ENCODE assay signal across 8 cellular contexts in the genomic region with DNA sequence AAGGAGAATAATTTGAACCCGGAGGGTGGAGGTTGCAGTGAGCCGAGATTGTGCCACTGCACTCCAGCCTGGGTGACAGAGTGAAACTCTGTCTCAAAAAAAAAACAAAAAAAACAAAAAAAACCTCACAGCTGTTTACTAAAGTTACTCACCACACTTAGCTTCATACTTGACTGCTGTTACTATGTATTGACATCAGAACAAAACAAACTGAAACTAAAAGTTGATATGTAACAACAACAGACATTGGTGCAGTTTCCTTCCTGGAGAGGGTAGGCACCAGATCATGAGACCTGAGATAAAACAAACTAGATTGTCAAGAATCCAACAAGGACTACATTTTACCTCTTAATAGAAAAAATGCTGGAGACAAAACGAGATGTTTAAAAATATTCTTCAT. TPM values are rescaled to one million over a fixed set of nuclear protein-coding genes. Genes with fewer than 3 reads are reported as not detected.
DNase-seq lines count a peak whose midpoint lies in the region; ATAC-seq, FAIRE-seq and TF ChIP-seq lines count a peak whose summit lies in the region.
"Not testable (repeated sequence)": the region's sequence is repeated elsewhere in the genome, so short reads cannot be mapped to it uniquely, and the experiment has no call there.

No MANE protein-coding gene starts in this region.

- peaks cover 10% of the 10 kb centered on the region for H3K4me1 Mint-ChIP-seq in activated T-helper 1 cell treated with anti-CD3 and anti-CD28 coated beads, Interleukin-12 subunit alpha, Interleukin-12 subunit beta, Interleukin-2, Interleukin-4 antibody, amounts not matched to agents 30 ng/mL and 10 ng/mL and 1 ng/mL, durations not matched to agents 14 hours and 24 hours and 36 hours (ENCODE audit: low read depth)

- not testable (repeated sequence) for FAIRE-seq in small intestine (lab: Jason Lieb, UNC)

- not testable (repeated sequence) for TF ChIP-seq CTCF in fibroblast of pulmonary artery (IDR thresholded peaks at IDR 0.05; ENCODE audit: low read length, missing control alignments)

- not testable (repeated sequence) for H3K27ac ChIP-seq in small intestine (ENCODE audit: low read depth in 1 of 2, low read length in 1 of 2)

- 43 to 60% (median 50%) methylated on average over 3 of the region's 3 CpGs for WGBS in small intestine, 3 donors

- not testable (repeated sequence) for H3K27me3 ChIP-seq in small intestine (ENCODE audit: control insufficient read depth in 2 of 2, insufficient read depth in 2 of 2, low read length in 2 of 2)

- not testable (repeated sequence) for H3K4me1 ChIP-seq in small intestine (ENCODE audit: control insufficient read depth in 2 of 2, insufficient read depth in 1 of 2, low read depth in 1 of 2, low read length in 1 of 2)

- peak overlapping the region; percentile 13 for H3K4me3 Mint-ChIP-seq in activated T-helper 1 cell treated with anti-CD3 and anti-CD28 coated beads, Interleukin-12 subunit alpha, Interleukin-12 subunit beta, Interleukin-2, Interleukin-4 antibody, amounts not matched to agents 30 ng/mL and 10 ng/mL and 1 ng/mL, durations not matched to agents 14 hours and 24 hours and 36 hours

- H3K9me3 Mint-ChIP-seq in activated T-helper 1 cell treated with anti-CD3 and anti-CD28 coated beads, Interleukin-12 subunit alpha, Interleukin-12 subunit beta, Interleukin-2, Interleukin-4 antibody, amounts not matched to agents 30 ng/mL and 10 ng/mL and 1 ng/mL, durations not matched to agents 14 hours and 24 hours and 36 hours = not testable (repeated sequence)

- peak; percentile 98 for ATAC-seq in GM18907 (IDR thresholded peaks at IDR 0.05; ENCODE audit: unreplicated experiment)
- ATAC-seq in GM21576 (IDR thresholded peaks at IDR 0.05; ENCODE audit: unreplicated experiment) = peak; percentile 97
- ATAC-seq in HG03045 (IDR thresholded peaks at IDR 0.05; ENCODE audit: unreplicated experiment) = peak; percentile 92

- not testable (repeated sequence) for H3K9me3 ChIP-seq in small intestine (ENCODE audit: control insufficient read depth, low read depth)

- peak overlapping the region; percentile 82 for H3K27ac Mint-ChIP-seq in activated T-helper 1 cell treated with anti-CD3 and anti-CD28 coated beads, Interleukin-12 subunit alpha, Interleukin-12 subunit beta, Interleukin-2, Interleukin-4 antibody, amounts not matched to agents 30 ng/mL and 10 ng/mL and 1 ng/mL, durations not matched to agents 14 hours and 24 hours and 36 hours

- not testable (repeated sequence) for H3K27me3 Mint-ChIP-seq in activated T-helper 1 cell treated with anti-CD3 and anti-CD28 coated beads, Interleukin-12 subunit alpha, Interleukin-12 subunit beta, Interleukin-2, Interleukin-4 antibody, amounts not matched to agents 30 ng/mL and 10 ng/mL and 1 ng/mL, durations not matched to agents 14 hours and 24 hours and 36 hours (ENCODE audit: insufficient read depth)

- DNase-seq in DMS53 (lab: John Stamatoyannopoulos, UW) = peak; percentile 83
- DNase-seq in Jurkat, Clone E6-1 (ENCODE audit: low read depth, low spot score) = peak; percentile 19
- DNase-seq in activated T-helper 1 cell treated with anti-CD3 and anti-CD28 coated beads, Interleukin-12 subunit alpha, Interleukin-12 subunit beta, Interleukin-2, Interleukin-4 antibody, amounts not matched to agents 30 ng/mL and 10 ng/mL and 1 ng/mL, durations not matched to agents 14 hours and 24 hours and 36 hours (ENCODE audit: low spot score) = peak; percentile 0
- peak; percentile 41 for DNase-seq in fibroblast of pulmonary artery (ENCODE audit: low read depth)
- peak; percentile 17 for DNase-seq in small intestine

- not testable (repeated sequence) for H3K36me3 Mint-ChIP-seq in activated T-helper 1 cell treated with anti-CD3 and anti-CD28 coated beads, Interleukin-12 subunit alpha, Interleukin-12 subunit beta, Interleukin-2, Interleukin-4 antibody, amounts not matched to agents 30 ng/mL and 10 ng/mL and 1 ng/mL, durations not matched to agents 14 hours and 24 hours and 36 hours (ENCODE audit: low read depth)

- H3K4me3 ChIP-seq in Jurkat, Clone E6-1 (ENCODE audit: low read length); fibroblast of pulmonary artery (replicated peaks; ENCODE audit: low read depth, low read length); small intestine (ENCODE audit: low read depth in 1 of 2, low read length in 2 of 2): not testable (repeated sequence)

- H3K36me3 ChIP-seq in small intestine (ENCODE audit: control insufficient read depth in 2 of 2, insufficient read depth in 2 of 2, low read length in 2 of 2) = not testable (repeated sequence)

- intact Hi-C loops in activated T-helper 1 cell treated with anti-CD3 and anti-CD28 coated beads, Interleukin-12 subunit alpha, Interleukin-12 subunit beta, Interleukin-2, Interleukin-4 antibody, amounts not matched to agents 30 ng/mL and 10 ng/mL and 1 ng/mL, durations not matched to agents 14 hours and 24 hours and 36 hours (cut with micrococcal nuclease) = loop anchor here (1.0 to 2.0 kb wide), 3 partner anchors 30 to 49 kb away; a partner anchor contains a TSS

RNA-seq across cellular contexts. Expression of a gene that starts 30.3 kb away (rescaled TPM):
- polyA plus RNA-seq in Jurkat, Clone E6-1 (2012; ENCODE audit: insufficient read depth, insufficient read length) = 3,399 TPM
- total RNA-seq in activated T-helper 1 cell treated with anti-CD3 and anti-CD28 coated beads, Interleukin-12 subunit alpha, Interleukin-12 subunit beta, Interleukin-2, Interleukin-4 antibody, amounts not matched to agents 30 ng/mL and 10 ng/mL and 1 ng/mL, durations not matched to agents 14 hours and 24 hours and 36 hours = 1,853 and 1,912 TPM in 2 replicates
- 1,000 to 10,000 TPM; 3,763 to 8,743 (median 6,656) TPM for polyA plus RNA-seq in small intestine

RNA-seq across cellular contexts. Expression of a gene that starts 31.1 kb away (rescaled TPM):
- polyA plus RNA-seq in Jurkat, Clone E6-1 (2012; ENCODE audit: insufficient read depth, insufficient read length) = 28.8 TPM
- 11.0 and 13.0 TPM in 2 replicates for total RNA-seq in activated T-helper 1 cell treated with anti-CD3 and anti-CD28 coated beads, Interleukin-12 subunit alpha, Interleukin-12 subunit beta, Interleukin-2, Interleukin-4 antibody, amounts not matched to agents 30 ng/mL and 10 ng/mL and 1 ng/mL, durations not matched to agents 14 hours and 24 hours and 36 hours
- polyA plus RNA-seq in small intestine = 10 to 100 TPM; 13.0 to 22.1 (median 16.2) TPM

RNA-seq across cellular contexts. Expression of a gene that starts 49.8 kb away (rescaled TPM):
- 23.6 TPM for polyA plus RNA-seq in Jurkat, Clone E6-1 (2012; ENCODE audit: insufficient read depth, insufficient read length)
- 28.8 and 29.7 TPM in 2 replicates for total RNA-seq in activated T-helper 1 cell treated with anti-CD3 and anti-CD28 coated beads, Interleukin-12 subunit alpha, Interleukin-12 subunit beta, Interleukin-2, Interleukin-4 antibody, amounts not matched to agents 30 ng/mL and 10 ng/mL and 1 ng/mL, durations not matched to agents 14 hours and 24 hours and 36 hours
- polyA plus RNA-seq in small intestine = 10 to 100 TPM; 17.5 to 27.5 (median 23.2) TPM

RNA-seq across cellular contexts. Expression of a gene that starts 49.9 kb away (rescaled TPM):
- 190 TPM for polyA plus RNA-seq in Jurkat, Clone E6-1 (2012; ENCODE audit: insufficient read depth, insufficient read length)
- 71.2 and 72.8 TPM in 2 replicates for total RNA-seq in activated T-helper 1 cell treated with anti-CD3 and anti-CD28 coated beads, Interleukin-12 subunit alpha, Interleukin-12 subunit beta, Interleukin-2, Interleukin-4 antibody, amounts not matched to agents 30 ng/mL and 10 ng/mL and 1 ng/mL, durations not matched to agents 14 hours and 24 hours and 36 hours
- polyA plus RNA-seq in small intestine = 100 to 1,000 TPM; 175 to 420 (median 292) TPM

Comparison
In these comparisons a context has a peak if more than half of its experiments do, and no peak if none do; other contexts are left out.
1. DNase-seq: peak in every context shown above with its lines; median percentile 83 in DMS53; 41 in fibroblast of pulmonary artery; 19 in Jurkat, Clone E6-1; 17 in small intestine; 0 in activated T-helper 1 cell treated with anti-CD3 and anti-CD28 coated beads, Interleukin-12 subunit alpha, Interleukin-12 subunit beta, Interleukin-2, Interleukin-4 antibody, amounts not matched to agents 30 ng/mL and 10 ng/mL and 1 ng/mL, durations not matched to agents 14 hours and 24 hours and 36 hours.